ENCODE assay signal across 1 cellular context in genomic region chr5:149748471-149749094, GRCh38.
TF ChIP-seq lines count a peak whose summit lies in the region.

No MANE protein-coding gene starts in this region.

TF ChIP-seq in SK-N-SH, 30 proteins besides CTCF, POLR2A, EP300 and RAD21 (continued from another document):
- no peak for TF ChIP-seq RFX5 (IDR thresholded peaks at IDR 0.05; ENCODE audit: low read length)
TF ChIP-seq in SK-N-SH: peak in this region for 0.
